ENCODE assay signal across 1 cellular context in the genomic region with DNA sequence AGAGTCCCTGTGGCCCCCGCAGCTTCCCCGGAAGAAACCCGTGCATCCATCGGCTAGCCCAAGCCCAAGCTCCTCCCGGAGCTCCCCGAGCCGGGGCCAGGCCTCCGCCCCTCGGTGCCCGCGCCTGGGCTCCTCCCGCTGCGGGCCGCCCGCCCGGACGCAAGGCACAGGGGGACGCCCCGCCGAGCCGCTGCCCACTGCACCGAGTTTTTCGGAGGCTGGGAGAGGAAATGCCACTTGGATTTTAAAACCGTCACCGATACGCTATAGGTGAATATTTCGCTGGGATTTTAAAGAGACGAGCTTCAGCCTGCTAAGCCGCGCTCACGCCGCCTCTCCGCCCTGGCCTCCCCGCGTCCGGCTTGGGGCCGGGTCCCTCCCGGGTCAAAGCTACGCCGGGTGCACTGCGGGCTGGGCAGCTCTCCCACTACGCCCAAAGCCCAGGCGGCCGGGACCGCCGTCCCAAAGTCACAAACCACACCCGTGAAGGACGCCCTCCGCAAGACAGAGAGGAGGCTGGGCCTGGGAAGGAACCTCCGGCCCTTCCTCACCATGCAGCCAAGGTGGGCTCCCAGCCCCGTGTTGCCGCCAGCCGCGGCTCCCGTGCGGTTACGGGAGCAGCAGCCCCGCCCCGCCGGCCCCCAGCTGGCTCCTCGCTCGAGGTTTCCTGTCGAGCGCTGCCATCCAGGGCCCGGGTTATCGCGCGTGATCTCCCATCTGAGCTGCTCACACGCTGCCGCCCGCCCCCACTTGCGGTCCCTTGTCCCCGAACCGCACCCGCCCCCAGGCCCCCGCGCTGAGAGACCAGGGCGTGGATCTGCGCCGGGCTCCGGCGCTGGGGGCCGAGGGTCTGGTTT.
TF ChIP-seq lines count a peak whose summit lies in the region.

No MANE protein-coding gene starts in this region.

TF ChIP-seq in IMR-90, 13 proteins besides CTCF, POLR2A, EP300 and RAD21 (continued from another document):
- TF ChIP-seq CHD1 (IDR thresholded peaks at IDR 0.05; ENCODE audit: low read depth, low read length) (no peak), RFX5 (IDR thresholded peaks at IDR 0.05; ENCODE audit: low read depth, low read length) (no peak), NFE2L2 (IDR thresholded peaks at IDR 0.05; ENCODE audit: low read depth, low read length) (no peak)
- TF ChIP-seq, protein P1, sequence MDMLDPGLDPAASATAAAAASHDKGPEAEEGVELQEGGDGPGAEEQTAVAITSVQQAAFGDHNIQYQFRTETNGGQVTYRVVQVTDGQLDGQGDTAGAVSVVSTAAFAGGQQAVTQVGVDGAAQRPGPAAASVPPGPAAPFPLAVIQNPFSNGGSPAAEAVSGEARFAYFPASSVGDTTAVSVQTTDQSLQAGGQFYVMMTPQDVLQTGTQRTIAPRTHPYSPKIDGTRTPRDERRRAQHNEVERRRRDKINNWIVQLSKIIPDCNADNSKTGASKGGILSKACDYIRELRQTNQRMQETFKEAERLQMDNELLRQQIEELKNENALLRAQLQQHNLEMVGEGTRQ (IDR thresholded peaks at IDR 0.05; ENCODE audit: low read depth, low read length), result no peak
